ENCODE assay signal across 11 cellular contexts in genomic region chr3:127736801-127737539, GRCh38.
DNase-seq lines count a peak whose midpoint lies in the region; ATAC-seq and TF ChIP-seq lines count a peak whose summit lies in the region.
"Had no signal": no experiment of that assay in that cellular context is flagged by ENCODE, and none has a peak within 500 bp of the region (broad histone marks: within the 10 kb centered on the region; RNA-seq: fewer than 3 reads in every experiment).

No MANE protein-coding gene starts in this region.

- H3K9me3 ChIP-seq in AG04450 (ENCODE audit: control insufficient read depth, insufficient read depth, low read length) (no peaks in the 10 kb centered on the region), SU-DHL-6 (ENCODE audit: insufficient read depth, low read length) (no peaks in the 10 kb centered on the region)

- CTCF ChIA-PET in AG04450 (lab: Charles Lee) = no interaction called here

- ATAC-seq in GM18511 (IDR thresholded peaks at IDR 0.05; ENCODE audit: unreplicated experiment) (peak; percentile 12), GM19035 (IDR thresholded peaks at IDR 0.05; ENCODE audit: unreplicated experiment) (no peak)

- peaks cover 7% of the 10 kb centered on the region for H3K27me3 Mint-ChIP-seq in nephron (ENCODE audit: low read depth)

- 0 out of 2 replicates have a peak, but pooled peaks cover 10% of the 10 kb centered on the region for H3F3A ChIP-seq in SU-DHL-6 (ENCODE audit: insufficient read depth)

- H3K27ac ChIP-seq in AG04450 (ENCODE audit: low read depth, low read length) (peak overlapping the region; percentile 39), SU-DHL-6 (ENCODE audit: low read depth, low read length) (peak overlapping the region; percentile 86)

- H3K27ac Mint-ChIP-seq in nephron = peak overlapping the region in 2 of 3 experiments; percentile 94

- H3K4me1 Mint-ChIP-seq in nephron = peaks cover 50% of the 10 kb centered on the region

- no peaks in the 10 kb centered on the region for H3K79me2 ChIP-seq in SU-DHL-6 (ENCODE audit: insufficient read depth, low read length)

- H3K9me2 ChIP-seq in SU-DHL-6 (replicated peaks; ENCODE audit: insufficient read depth, low read length) = no peaks in the 10 kb centered on the region

- peak overlapping the region; percentile 66 for H3K4me2 ChIP-seq in SU-DHL-6 (ENCODE audit: low read depth, low read length, poor library complexity, severe bottlenecking)

- H2AFZ ChIP-seq in SU-DHL-6 (ENCODE audit: low read depth, low read length, severe bottlenecking) = no peak overlapping the region

- no peaks in the 10 kb centered on the region for H3K27me3 ChIP-seq in AG04450 (ENCODE audit: control insufficient read depth, insufficient read depth, low read length)
- H3K27me3 ChIP-seq in SU-DHL-6 (ENCODE audit: low read length) = no peaks in the 10 kb centered on the region

- H3K9me3 Mint-ChIP-seq in nephron = no peaks in the 10 kb centered on the region

- TF ChIP-seq CTCF in AG04450 (IDR thresholded peaks at IDR 0.05; ENCODE audit: low read depth, low read length) = no peak
- TF ChIP-seq CTCF in SU-DHL-6 (IDR thresholded peaks at IDR 0.05; ENCODE audit: insufficient read depth, low read length, poor library complexity, severe bottlenecking) = no peak
- no peak for TF ChIP-seq CTCF in nephron (IDR thresholded peaks at IDR 0.05; ENCODE audit: unreplicated experiment in 3 of 3)

- H3K4me3 ChIP-seq in AG04450 (ENCODE audit: low read depth, low read length) = no peak overlapping the region
- no peak overlapping the region for H3K4me3 ChIP-seq in SU-DHL-6 (ENCODE audit: insufficient read depth, low read length, poor library complexity, severe bottlenecking)

- no peak overlapping the region for H3K9ac ChIP-seq in SU-DHL-6 (ENCODE audit: low read length)

- H3K36me3 Mint-ChIP-seq in nephron (ENCODE audit: low read depth) = no peaks in the 10 kb centered on the region

- no peaks in the 10 kb centered on the region for H4K20me1 ChIP-seq in SU-DHL-6 (ENCODE audit: low read depth, low read length)

- H3K4me3 Mint-ChIP-seq in nephron = no peak overlapping the region

- no peaks in the 10 kb centered on the region for H3K36me3 ChIP-seq in SU-DHL-6 (ENCODE audit: low read length)

- DNase-seq in AG04450 (ENCODE audit: low read depth, low spot score) = no peak
- no peak for DNase-seq in globus pallidus (ENCODE audit: low spot score)
- DNase-seq in effector CD4-positive, alpha-beta T cell = no peak
- no peak for DNase-seq in NCI-H1105 treated with DMSO at 0.1 percent for 48 hours (lab: John Stamatoyannopoulos, UW)
- DNase-seq: activated CD4-positive, alpha-beta T cell treated with anti-CD3 and anti-CD28 coated beads, Interleukin-2, amount 50 U/mL, for 4 hours; activated T-cell treated with anti-CD3 and anti-CD28 coated beads, Interleukin-2, amount 50 U/mL, for 48 hours; NCI-H2081 treated with DMSO at 0.1 percent for 48 hours had no signal

- POLR2A ChIA-PET in AG04450 (lab: Yijun Ruan, JAX) = interaction anchor here (2.3 kb wide), 1 partner anchor 31 kb away, joined by 14 read pairs; no protein-coding TSS in a partner anchor
